In the genomic region with DNA sequence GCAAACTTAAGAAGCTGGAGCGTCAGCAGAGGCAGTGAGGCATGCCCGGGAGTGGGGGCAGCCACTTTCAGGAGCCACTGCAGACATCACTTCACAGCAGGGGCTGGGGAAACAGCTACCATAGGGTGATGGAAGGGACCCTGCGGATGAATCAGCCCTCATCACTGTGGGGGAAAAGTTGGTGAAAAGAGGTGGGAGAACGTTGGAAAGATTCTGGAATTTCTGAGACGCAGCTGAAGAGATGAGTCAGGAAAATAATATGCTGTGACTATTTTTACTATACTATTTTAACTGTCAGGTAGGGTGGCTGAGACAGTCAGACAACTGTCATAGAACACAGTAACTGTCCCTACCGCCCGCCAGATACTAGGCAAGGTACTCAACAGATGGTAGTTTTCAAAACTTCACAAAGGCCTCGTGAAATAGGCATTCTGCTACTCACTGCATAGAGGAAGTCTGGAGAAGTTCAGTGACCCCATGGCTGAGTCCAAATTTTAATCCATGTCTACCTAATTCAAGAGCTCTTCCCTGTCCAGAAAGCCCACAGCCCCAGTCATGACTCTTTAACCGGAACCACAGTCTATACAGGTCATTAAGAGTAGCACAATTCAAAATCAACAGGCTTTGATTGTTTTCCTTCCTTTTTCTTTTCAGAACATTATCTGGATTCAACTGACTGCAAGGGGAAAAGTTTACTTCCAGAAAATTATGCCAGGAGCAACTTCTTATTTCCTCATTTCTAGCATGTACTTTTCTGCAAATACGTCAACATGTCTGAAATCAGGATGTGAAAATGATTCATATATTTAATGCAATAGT, we compare ENCODE assay signal across 12 cellular contexts. TPM values are rescaled to one million over a fixed set of nuclear protein-coding genes. Genes with fewer than 3 reads are reported as not detected.
DNase-seq lines count a peak whose midpoint lies in the region; ATAC-seq, FAIRE-seq and TF ChIP-seq lines count a peak whose summit lies in the region.
"Had no signal": no experiment of that assay in that cellular context is flagged by ENCODE, and none has a peak within 500 bp of the region (broad histone marks: within the 10 kb centered on the region; RNA-seq: fewer than 3 reads in every experiment).

No MANE protein-coding gene starts in this region.

- POLR2A ChIA-PET in MCF 10A (lab: Yijun Ruan, JAX): no interaction called here
- POLR2A ChIA-PET in endothelial cell of umbilical vein (lab: Charles Lee): no interaction called here

- intact Hi-C loops in MCF 10A (cut with micrococcal nuclease) (no loop called here), mammary epithelial cell (cut with micrococcal nuclease) (no loop called here), endothelial cell of umbilical vein (cut with micrococcal nuclease) (loop anchor here (1.0 to 2.0 kb wide), 3 partner anchors 13 to 126 kb away; a partner anchor contains a TSS), aorta (cut with DNase I) (no loop called here)

- H3K27ac Mint-ChIP-seq in MCF 10A (ENCODE audit: low read depth, unreplicated experiment): no peak overlapping the region
- H3K27ac Mint-ChIP-seq: activated CD8-positive, alpha-beta T cell treated with anti-CD3 and anti-CD28 coated beads for 36 hours; activated naive CD8-positive, alpha-beta T cell treated with anti-CD3 and anti-CD28 coated beads for 36 hours had no signal

- H3K36me3 ChIP-seq in mammary epithelial cell (ENCODE audit: insufficient read depth, low read length) (no peaks in the 10 kb centered on the region), endothelial cell of umbilical vein (ENCODE audit: control insufficient read depth in 2 of 2, extremely low read depth in 1 of 2, insufficient read depth in 2 of 2, low read length in 2 of 2) (no peaks in the 10 kb centered on the region), mesodermal cell (ENCODE audit: control insufficient read depth, insufficient read depth, low read length) (no peaks in the 10 kb centered on the region), aorta (ENCODE audit: control insufficient read depth in 1 of 2, insufficient read depth in 2 of 2, low read length in 1 of 2) (no peaks in the 10 kb centered on the region)
- H3K36me3 ChIP-seq: pancreas had no signal

- H3K27me3 ChIP-seq in mammary epithelial cell (ENCODE audit: insufficient read depth, low read length) (no peaks in the 10 kb centered on the region), endothelial cell of umbilical vein (ENCODE audit: control insufficient read depth in 2 of 2, insufficient read depth in 2 of 2, low read length in 2 of 2) (no peaks in the 10 kb centered on the region), aorta (ENCODE audit: control insufficient read depth in 1 of 2, insufficient read depth in 2 of 2, low read length in 1 of 2) (no peaks in the 10 kb centered on the region)
- H3K27me3 ChIP-seq: pancreas had no signal

- no TSS peak for BruUV-seq in MCF 10A (replicated peaks; lab: Mats Ljungman, UMichigan)
- BruUV-seq in mammary epithelial cell (replicated peaks; lab: Mats Ljungman, UMichigan): no TSS peak
- BruUV-seq in endothelial cell of umbilical vein (replicated peaks; lab: Mats Ljungman, UMichigan): TSS peak; percentile 25

- H4K20me1 ChIP-seq in mammary epithelial cell (ENCODE audit: insufficient read depth, low read length) (no peaks in the 10 kb centered on the region), endothelial cell of umbilical vein (replicated peaks; ENCODE audit: control insufficient read depth, extremely low read depth, insufficient read depth, low read length) (no peaks in the 10 kb centered on the region)

- H3K4me3 ChIP-seq in mammary epithelial cell (replicated peaks in 1 of 3; ENCODE audit: insufficient read depth in 1 of 3, low read depth in 2 of 3, low read length in 3 of 3) (no peak overlapping the region), endothelial cell of umbilical vein (replicated peaks in 1 of 3; ENCODE audit: insufficient read depth in 1 of 3, low read depth in 1 of 3, low read length in 3 of 3) (no peak overlapping the region), mesodermal cell (ENCODE audit: extremely low read depth, insufficient read depth, low read length, poor library complexity, severe bottlenecking) (no peak overlapping the region), aorta (ENCODE audit: low read length in 2 of 2) (no peak overlapping the region)
- H3K4me3 ChIP-seq: pancreas had no signal

- DNase-seq in MCF 10A (ENCODE audit: unreplicated experiment) (peak; percentile 58), mammary epithelial cell (no peak), endothelial cell of umbilical vein (ENCODE audit: low read depth, low spot score) (peak; percentile 90), aorta (no peak), T-helper 9 cell (no peak), H4 (ENCODE audit: low spot score) (no peak)
- DNase-seq in activated CD4-positive, alpha-beta T cell treated with anti-CD3 and anti-CD28 coated beads for 48 hours: no peak
- DNase-seq: activated CD8-positive, alpha-beta T cell treated with anti-CD3 and anti-CD28 coated beads for 36 hours; activated naive CD8-positive, alpha-beta T cell treated with anti-CD3 and anti-CD28 coated beads for 36 hours; MM.1S had no signal

- H3K9me3 ChIP-seq in mammary epithelial cell (replicated peaks; ENCODE audit: insufficient read depth, low read length): peaks cover 12% of the 10 kb centered on the region
- H3K9me3 ChIP-seq in endothelial cell of umbilical vein (replicated peaks; ENCODE audit: control insufficient read depth, insufficient read depth, low read length): no peaks in the 10 kb centered on the region
- no peaks in the 10 kb centered on the region for H3K9me3 ChIP-seq in mesodermal cell (ENCODE audit: control insufficient read depth, low read length)
- no peaks in the 10 kb centered on the region for H3K9me3 ChIP-seq in aorta (ENCODE audit: control insufficient read depth, low read length)
- H3K9me3 ChIP-seq: pancreas had no signal

- no peaks in the 10 kb centered on the region for H3K4me1 ChIP-seq in mammary epithelial cell (ENCODE audit: insufficient read depth, low read length)
- H3K4me1 ChIP-seq in endothelial cell of umbilical vein (ENCODE audit: control insufficient read depth, extremely low read depth, insufficient read depth, low read length): peaks cover 31% of the 10 kb centered on the region
- H3K4me1 ChIP-seq in mesodermal cell (ENCODE audit: control insufficient read depth, insufficient read depth, low read length, poor library complexity, severe bottlenecking): peaks cover 27% of the 10 kb centered on the region
- H3K4me1 ChIP-seq in aorta (ENCODE audit: control insufficient read depth in 1 of 2, insufficient read depth in 2 of 2, low read length in 2 of 2): no peaks in the 10 kb centered on the region
- H3K4me1 ChIP-seq: pancreas had no signal

- H3K4me3 Mint-ChIP-seq in MCF 10A (ENCODE audit: unreplicated experiment): no peak overlapping the region
- H3K4me3 Mint-ChIP-seq: activated CD8-positive, alpha-beta T cell treated with anti-CD3 and anti-CD28 coated beads for 36 hours; activated naive CD8-positive, alpha-beta T cell treated with anti-CD3 and anti-CD28 coated beads for 36 hours had no signal

- no peaks in the 10 kb centered on the region for H3K9me3 Mint-ChIP-seq in MCF 10A (ENCODE audit: unreplicated experiment)
- H3K9me3 Mint-ChIP-seq: activated CD8-positive, alpha-beta T cell treated with anti-CD3 and anti-CD28 coated beads for 36 hours; activated naive CD8-positive, alpha-beta T cell treated with anti-CD3 and anti-CD28 coated beads for 36 hours had no signal

- dilution Hi-C loops in mammary epithelial cell (cut with HindIII; ENCODE audit: low sequenced_read_pairs): no loop called here
- dilution Hi-C loops in endothelial cell of umbilical vein (cut with MboI; ENCODE audit: extremely low pct_ligation_motif_present, low sequenced_read_pairs): no loop called here

- in situ Hi-C loops in mammary epithelial cell (cut with MboI; ENCODE audit: low sequenced_read_pairs in 2 of 2): no loop called here

- H3K27me3 Mint-ChIP-seq in MCF 10A (ENCODE audit: insufficient read depth, unreplicated experiment): no peaks in the 10 kb centered on the region

- TF ChIP-seq CTCF in MCF 10A (IDR thresholded peaks at IDR 0.05; ENCODE audit: unreplicated experiment): no peak
- TF ChIP-seq CTCF in mammary epithelial cell (conservative IDR thresholded peaks at IDR 0.05 in 1 of 2, IDR thresholded peaks at IDR 0.05 in 1 of 2; ENCODE audit: extremely low read depth in 1 of 2, insufficient read depth in 1 of 2, low read depth in 1 of 2, low read length in 2 of 2): no peak
- no peak for TF ChIP-seq CTCF in endothelial cell of umbilical vein (IDR thresholded peaks at IDR 0.05; ENCODE audit: extremely low read depth in 1 of 2, insufficient read depth in 1 of 2, low read depth in 1 of 2, low read length in 2 of 2)

- peaks cover 9% of the 10 kb centered on the region for H3K4me1 Mint-ChIP-seq in MCF 10A (ENCODE audit: insufficient read depth, unreplicated experiment)
- H3K4me1 Mint-ChIP-seq: activated naive CD8-positive, alpha-beta T cell treated with anti-CD3 and anti-CD28 coated beads for 36 hours had no signal

- no peak overlapping the region for H3K4me2 ChIP-seq in mammary epithelial cell (ENCODE audit: insufficient read depth, low read depth, low read length)
- H3K4me2 ChIP-seq in endothelial cell of umbilical vein (ENCODE audit: insufficient read depth, low read length): peak overlapping the region; percentile 50

- H3K36me3 Mint-ChIP-seq in MCF 10A (ENCODE audit: insufficient read depth, unreplicated experiment): no peaks in the 10 kb centered on the region
- H3K36me3 Mint-ChIP-seq: activated naive CD8-positive, alpha-beta T cell treated with anti-CD3 and anti-CD28 coated beads for 36 hours had no signal

- 62% methylated on average over 10 of the region's 10 CpGs for WGBS in mammary epithelial cell (ENCODE audit: low coverage, missing lambda C conversion rate)
- 74 to 83% methylated on average over 2 to 7 of the region's 10 CpGs for WGBS in mesodermal cell (ENCODE audit: insufficient coverage in 2 of 2), 2 experiments
- WGBS in aorta, 2 donors: 43 to 55% methylated on average over 10 of the region's 10 CpGs

- H2AFZ ChIP-seq in mammary epithelial cell (ENCODE audit: low read depth, low read length) (no peak overlapping the region), endothelial cell of umbilical vein (ENCODE audit: low read depth, low read length) (peak overlapping the region; percentile 63)

- H3K9ac ChIP-seq in mammary epithelial cell (ENCODE audit: insufficient read depth, low read length) (no peak overlapping the region), endothelial cell of umbilical vein (replicated peaks; ENCODE audit: extremely low read depth, insufficient read depth, low read length) (peak overlapping the region; percentile 43)

- peak; percentile 56 for ATAC-seq in aorta (ENCODE audit: low FRiP score)
- ATAC-seq: activated CD8-positive, alpha-beta T cell treated with anti-CD3 and anti-CD28 coated beads for 36 hours had no signal

- CTCF ChIA-PET in MCF 10A (lab: Yijun Ruan, JAX): interaction anchor here (0.7 to 1.3 kb wide), 3 partner anchors 10 to 36 kb away, joined by 3 to 6 read pairs (median 4); no protein-coding TSS in a partner anchor
- CTCF ChIA-PET in mammary epithelial cell (lab: Charles Lee; ENCODE audit: low non-redundant PET): no interaction called here
- CTCF ChIA-PET in endothelial cell of umbilical vein (lab: Charles Lee): interaction anchor here (0.8 to 2.0 kb wide), 4 partner anchors 12 to 126 kb away, joined by 3 to 9 read pairs (median 4); no protein-coding TSS in a partner anchor

- H3K27ac ChIP-seq in mammary epithelial cell (ENCODE audit: insufficient read depth, low read depth, low read length) (no peak overlapping the region), endothelial cell of umbilical vein (ENCODE audit: insufficient read depth, low read depth, low read length) (peak overlapping the region; percentile 79), mesodermal cell (ENCODE audit: low read depth, low read length, severe bottlenecking) (peak overlapping the region; percentile 78), aorta (ENCODE audit: low read depth in 1 of 2, low read length in 2 of 2) (no peak overlapping the region)

- TF ChIP-seq POLR2A in endothelial cell of umbilical vein (IDR thresholded peaks at IDR 0.05; ENCODE audit: low read depth, low read length): no peak

- H3K9me1 ChIP-seq in endothelial cell of umbilical vein (replicated peaks; ENCODE audit: control insufficient read depth, extremely low read depth, insufficient read depth, low read length): no peaks in the 10 kb centered on the region

- H3K79me2 ChIP-seq in mammary epithelial cell (ENCODE audit: insufficient read depth, low read length) (no peaks in the 10 kb centered on the region), endothelial cell of umbilical vein (ENCODE audit: control insufficient read depth, insufficient read depth, low read length) (no peaks in the 10 kb centered on the region)

- FAIRE-seq in endothelial cell of umbilical vein (lab: Jason Lieb, UNC): peak; percentile 86
- FAIRE-seq: pancreas had no signal

RNA-seq across cellular contexts. Expression of a gene that starts 39.3 kb away (rescaled TPM):
- total RNA-seq in MCF 10A (2022) (not detected in 2 replicates), mammary epithelial cell (under 1 TPM in 1 of 2 donors, not detected in 1; 0.50 TPM), endothelial cell of umbilical vein (114 and 154 TPM in 2 replicates), aorta (100 to 1,000 TPM in 1 of 2 donors, 10 to 100 TPM in 1; 53.0 to 116 TPM)
- polyA plus RNA-seq in mammary epithelial cell (not detected), endothelial cell of umbilical vein (29.5 and 38.9 TPM in 2 replicates), aorta (10 to 100 TPM in 1 of 2 donors, 1 to 10 TPM in 1; 6.5 to 34.4 TPM)
- polyA minus RNA-seq in mammary epithelial cell (not detected), endothelial cell of umbilical vein (98.9 and 114 TPM in 2 replicates)
- polyA plus RNA-seq in endothelial cell of umbilical vein (2011; cell fraction: cytosol; rRNA removed): 54.0 and 54.4 TPM in 2 replicates
- polyA plus RNA-seq in endothelial cell of umbilical vein (2011; cell fraction: nucleus; rRNA removed): 97.6 and 143 TPM in 2 replicates
- 131 and 136 TPM in 2 replicates for polyA plus RNA-seq in endothelial cell of umbilical vein (2012)
- not detected for polyA minus RNA-seq in endothelial cell of umbilical vein (2011; cell fraction: cytosol; rRNA and poly(A)+ RNA removed)
- polyA minus RNA-seq in endothelial cell of umbilical vein (2011; cell fraction: nucleus; rRNA and poly(A)+ RNA removed): 141 and 155 TPM in 2 replicates
- 45.0 TPM for polyA plus RNA-seq in mesodermal cell (2013, experiment 1 of 2)
- 51.6 TPM for polyA plus RNA-seq in mesodermal cell (2013, experiment 2 of 2)
- total RNA-seq in H4 (2014; rRNA removed; shearing (Covaris generic)): 10.3 and 14.1 TPM in 2 replicates

Comparison
In these comparisons a context has a peak if more than half of its experiments do, and no peak if none do; other contexts are left out.
1. DNase-seq: peak in MCF 10A (single experiment) and endothelial cell of umbilical vein (single experiment); none in mammary epithelial cell (single experiment), aorta (0 of 2), T-helper 9 cell (single experiment), H4 (single experiment) and activated CD4-positive, alpha-beta T cell treated with anti-CD3 and anti-CD28 coated beads for 48 hours (single experiment).
2. H3K27ac ChIP-seq: peak in endothelial cell of umbilical vein (single experiment) and mesodermal cell (single experiment); none in mammary epithelial cell (single experiment) and aorta (0 of 2).